ENCODE assay signal across 30 cellular contexts in genomic region chr17:35736236-35736635, GRCh38. TPM values are rescaled to one million over a fixed set of nuclear protein-coding genes. Genes with fewer than 3 reads are reported as not detected.
"Had no signal": no experiment of that assay in that cellular context is flagged by ENCODE, and none has a peak within 500 bp of the region (broad histone marks: within the 10 kb centered on the region; RNA-seq: fewer than 3 reads in every experiment).

No MANE protein-coding gene starts in this region.

- H3K4me3 Mint-ChIP-seq: dendritic cell treated with granulocyte-macrophage colony-stimulating factor and Interleukin-4, amounts not matched to agents 40 ng/mL and 50 ng/mL, for 4 days; effector memory CD8-positive, alpha-beta T cell; endodermal cell had no signal

- H3K36me3 ChIP-seq: colonic mucosa, esophagus squamous epithelium, gastrocnemius medialis, heart right ventricle, left lung, lower lobe of right lung had no signal

- H3K27ac Mint-ChIP-seq: dendritic cell treated with granulocyte-macrophage colony-stimulating factor and Interleukin-4, amounts not matched to agents 40 ng/mL and 50 ng/mL, for 4 days; effector memory CD8-positive, alpha-beta T cell; endodermal cell had no signal

- H3K27ac ChIP-seq: colonic mucosa, epithelial cell of prostate, esophagus squamous epithelium, gastrocnemius medialis, heart right ventricle, left lung, lower lobe of right lung had no signal

- H3K4me3 ChIP-seq: colonic mucosa, esophagus squamous epithelium, gastrocnemius medialis, heart right ventricle, left lung, lower lobe of right lung had no signal

- ATAC-seq: effector memory CD8-positive, alpha-beta T cell; esophagus mucosa; gastrocnemius medialis; heart right ventricle; left cardiac atrium; left lung; left ventricle myocardium superior; lower lobe of right lung had no signal

- H3K9me3 Mint-ChIP-seq: dendritic cell treated with granulocyte-macrophage colony-stimulating factor and Interleukin-4, amounts not matched to agents 40 ng/mL and 50 ng/mL, for 4 days; effector memory CD8-positive, alpha-beta T cell had no signal

- DNase-seq: colonic mucosa; cortex of kidney; effector CD8-positive, alpha-beta T cell; effector memory CD8-positive, alpha-beta T cell; endodermal cell; erythroblast; esophagus squamous epithelium; foreskin fibroblast; foreskin melanocyte; gastrocnemius medialis; glutamatergic neuron; heart right ventricle; hippocampal formation; left cardiac atrium; left lung; left ventricle myocardium superior; lower lobe of right lung; mesenchymal stem cell; midbrain had no signal

- H3K9me3 ChIP-seq: colonic mucosa, esophagus squamous epithelium, gastrocnemius medialis, heart right ventricle, left lung, lower lobe of right lung had no signal

- H3K27me3 ChIP-seq: gastrocnemius medialis had no signal

RNA-seq across cellular contexts. Expression of gene GAS2L2, which starts 16.8 kb away (rescaled TPM):
- total RNA-seq: dermis microvascular lymphatic vessel endothelial cell, esophagus mucosa, esophagus squamous epithelium, glomerular endothelial cell, kidney epithelial cell, mucosa of gallbladder had no signal

RNA-seq across cellular contexts. Expression of gene C17orf50, which starts 24.5 kb away (rescaled TPM):
- total RNA-seq: colonic mucosa, dermis microvascular lymphatic vessel endothelial cell, endodermal cell, esophagus mucosa, esophagus squamous epithelium, gastrocnemius medialis, glomerular endothelial cell, heart right ventricle, kidney epithelial cell, left cardiac atrium, left lung, left ventricle myocardium superior, lower leg skin, lower lobe of right lung, lung microvascular endothelial cell, mononuclear cell, mucosa of gallbladder had no signal
- polyA plus RNA-seq: heart right ventricle, keratinocyte had no signal

RNA-seq across cellular contexts. Expression of gene MMP28, which starts 59.2 kb away (rescaled TPM):
- total RNA-seq: endodermal cell had no signal
